Comparison of ENCODE assay signal across 8 cellular contexts in genomic region chr4:183659919-183660318, GRCh38. TPM values are rescaled to one million over a fixed set of nuclear protein-coding genes. Genes with fewer than 3 reads are reported as not detected.
DNase-seq lines count a peak whose midpoint lies in the region; ATAC-seq, FAIRE-seq and TF ChIP-seq lines count a peak whose summit lies in the region.

No MANE protein-coding gene starts in this region.

- no peaks in the 10 kb centered on the region for H3K9me3 Mint-ChIP-seq in activated naive CD4-positive, alpha-beta T cell treated with anti-CD3 and anti-CD28 coated beads for 36 hours
- no peaks in the 10 kb centered on the region for H3K9me3 Mint-ChIP-seq in activated T-helper 17 cell treated with anti-CD3 and anti-CD28 coated beads, Interleukin-2, amount 50 U/mL, for 72 hours

- peak overlapping the region; percentile 88 for H3K4me2 ChIP-seq in keratinocyte (ENCODE audit: control insufficient read depth, extremely low read depth, insufficient read depth, low read depth, low read length)

- H3K36me3 Mint-ChIP-seq in activated naive CD4-positive, alpha-beta T cell treated with anti-CD3 and anti-CD28 coated beads for 36 hours (ENCODE audit: low read depth), result peaks cover 5% of the 10 kb centered on the region
- H3K36me3 Mint-ChIP-seq in activated T-helper 17 cell treated with anti-CD3 and anti-CD28 coated beads, Interleukin-2, amount 50 U/mL, for 72 hours (ENCODE audit: low read depth), result peaks cover 31% of the 10 kb centered on the region

- TF ChIP-seq CTCF in keratinocyte (optimal IDR thresholded peaks at IDR 0.05 in 1 of 3, IDR thresholded peaks at IDR 0.05 in 1 of 3, conservative IDR thresholded peaks at IDR 0.05 in 1 of 3; ENCODE audit: extremely low read depth in 1 of 3, insufficient read depth in 2 of 3, low read length in 3 of 3), result no peak

- intact Hi-C loops in activated naive CD4-positive, alpha-beta T cell treated with anti-CD3 and anti-CD28 coated beads for 36 hours (cut with micrococcal nuclease), result loop anchor here (1.0 to 10.0 kb wide), 8 partner anchors 23 to 1735 kb away; partner anchors contain the start of genes ACSL1, CASP3, CDKN2AIP and DCTD

- dilution Hi-C loops in keratinocyte (cut with MboI; ENCODE audit: extremely low pct_ligation_motif_present, low sequenced_read_pairs), result no loop called here

- no peaks in the 10 kb centered on the region for H3K36me3 ChIP-seq in keratinocyte (ENCODE audit: control insufficient read depth in 2 of 2, extremely low read depth in 1 of 2, insufficient read depth in 2 of 2, low read length in 2 of 2)

- no peaks in the 10 kb centered on the region for H3K27me3 Mint-ChIP-seq in activated naive CD4-positive, alpha-beta T cell treated with anti-CD3 and anti-CD28 coated beads for 36 hours (ENCODE audit: low read depth)
- H3K27me3 Mint-ChIP-seq in activated T-helper 17 cell treated with anti-CD3 and anti-CD28 coated beads, Interleukin-2, amount 50 U/mL, for 72 hours, result no peaks in the 10 kb centered on the region

- no peaks in the 10 kb centered on the region for H3K9me3 ChIP-seq in keratinocyte (ENCODE audit: control insufficient read depth, low read depth, low read length)

- no peak overlapping the region for H2AFZ ChIP-seq in keratinocyte (ENCODE audit: control insufficient read depth, low read length)

- ATAC-seq in activated T-helper 17 cell treated with anti-CD3 and anti-CD28 coated beads, Interleukin-2, amount 50 U/mL, for 72 hours (replicated peaks), result no peak

- H3K9me1 ChIP-seq in keratinocyte (ENCODE audit: control insufficient read depth, extremely low read depth, insufficient read depth, low read length), result no peaks in the 10 kb centered on the region

- CTCF ChIA-PET in activated naive CD4-positive, alpha-beta T cell treated with anti-CD3 and anti-CD28 coated beads for 36 hours (lab: Charles Lee), result interaction anchor here (0.5 to 1.3 kb wide), 3 partner anchors 156 to 757 kb away, joined by 3 to 4 read pairs (median 4); no protein-coding TSS in a partner anchor

- FAIRE-seq in keratinocyte (lab: Jason Lieb, UNC), result peak; percentile 23

- H3K4me3 Mint-ChIP-seq in activated naive CD4-positive, alpha-beta T cell treated with anti-CD3 and anti-CD28 coated beads for 36 hours, result peak overlapping the region; percentile 96
- H3K4me3 Mint-ChIP-seq in activated T-helper 17 cell treated with anti-CD3 and anti-CD28 coated beads, Interleukin-2, amount 50 U/mL, for 72 hours, result peak overlapping the region; percentile 84

- H3K79me2 ChIP-seq in keratinocyte (ENCODE audit: control insufficient read depth, insufficient read depth, low read length), result peaks cover 41% of the 10 kb centered on the region

- H3K9ac ChIP-seq in keratinocyte (ENCODE audit: control insufficient read depth, extremely low read depth, insufficient read depth, low read length), result peak overlapping the region; percentile 92

- H3K27me3 ChIP-seq in keratinocyte (ENCODE audit: control insufficient read depth, extremely low read depth, insufficient read depth, low read length), result no peaks in the 10 kb centered on the region

- H4K20me1 ChIP-seq in keratinocyte (ENCODE audit: control insufficient read depth, extremely low read depth, insufficient read depth, low read length), result no peaks in the 10 kb centered on the region

- H3K4me1 Mint-ChIP-seq in activated naive CD4-positive, alpha-beta T cell treated with anti-CD3 and anti-CD28 coated beads for 36 hours (ENCODE audit: low read depth), result peaks cover 32% of the 10 kb centered on the region
- peaks cover 27% of the 10 kb centered on the region for H3K4me1 Mint-ChIP-seq in activated T-helper 17 cell treated with anti-CD3 and anti-CD28 coated beads, Interleukin-2, amount 50 U/mL, for 72 hours

- peak overlapping the region; percentile 47 for H3K27ac Mint-ChIP-seq in activated naive CD4-positive, alpha-beta T cell treated with anti-CD3 and anti-CD28 coated beads for 36 hours
- H3K27ac Mint-ChIP-seq in activated T-helper 17 cell treated with anti-CD3 and anti-CD28 coated beads, Interleukin-2, amount 50 U/mL, for 72 hours, result peak overlapping the region; percentile 79

- H3K27ac ChIP-seq in keratinocyte (ENCODE audit: control insufficient read depth, insufficient read depth, low read length) (peak overlapping the region; percentile 94), temporal lobe (ENCODE audit: low read depth, low read length) (peak overlapping the region; percentile 65)

- peak overlapping the region; percentile 68 to 97 (median 75) for H3K4me3 ChIP-seq in keratinocyte (ENCODE audit: control insufficient read depth in 2 of 3, extremely low read depth in 1 of 3, insufficient read depth in 2 of 3, low read depth in 1 of 3, low read length in 3 of 3)

- peaks cover 3% of the 10 kb centered on the region for H3K4me1 ChIP-seq in keratinocyte (ENCODE audit: control insufficient read depth, extremely low read depth, insufficient read depth, low read length)

- no peak for DNase-seq in activated naive CD4-positive, alpha-beta T cell treated with anti-CD3 and anti-CD28 coated beads for 36 hours
- no peak for DNase-seq in activated naive CD4-positive, alpha-beta T cell treated with Interleukin-2 at 50 U/mL for 16 hours
- DNase-seq in keratinocyte (ENCODE audit: low read depth, low spot score), result no peak
- DNase-seq in NCI-H1694 treated with DMSO at 0.1 percent for 48 hours (lab: John Stamatoyannopoulos, UW), result no peak
- no peak for DNase-seq in stimulated activated CD4-positive, alpha-beta T cell treated with anti-CD3 and anti-CD28 coated beads, Interleukin-4, amount 100 ng/mL, for 4 hours
- DNase-seq in GM19238 (ENCODE audit: insufficient read length, low spot score), result no peak

RNA-seq across cellular contexts. Expression of gene TRAPPC11, which starts 0.8 kb away (rescaled TPM):
- 10 to 100 TPM; 25.0 to 32.6 TPM for total RNA-seq in activated naive CD4-positive, alpha-beta T cell treated with anti-CD3 and anti-CD28 coated beads for 36 hours
- 10 to 100 TPM; 22.0 to 25.6 TPM for total RNA-seq in activated T-helper 17 cell treated with anti-CD3 and anti-CD28 coated beads, Interleukin-2, amount 50 U/mL, for 72 hours
- polyA plus RNA-seq in keratinocyte, result 30.8 to 42.5 TPM (median 33.2 TPM) in 3 replicates
- 13.9 TPM for polyA plus RNA-seq in keratinocyte (2011; ENCODE audit: low read depth)
- 21.0 and 39.7 TPM in 2 replicates for polyA plus RNA-seq in keratinocyte (2011; cell fraction: cytosol; rRNA removed)
- 53.1 and 58.7 TPM in 2 replicates for polyA plus RNA-seq in keratinocyte (2011; cell fraction: nucleus; rRNA removed)
- polyA plus RNA-seq in keratinocyte (2012; ENCODE audit: low replicate concordance), result 12.4 and 13.8 TPM in 2 replicates
- 9.2 to 45.6 TPM (median 45.0 TPM) in 3 replicates for polyA minus RNA-seq in keratinocyte
- polyA minus RNA-seq in keratinocyte (2011; cell fraction: cytosol; rRNA and poly(A)+ RNA removed), result 16.9 TPM
- 26.9 and 53.3 TPM in 2 replicates for polyA minus RNA-seq in keratinocyte (2011; cell fraction: nucleus; rRNA and poly(A)+ RNA removed)
- 72.5 TPM for total RNA-seq in temporal lobe

RNA-seq across cellular contexts. Expression of gene RWDD4, which starts 0.9 kb away (rescaled TPM):
- total RNA-seq in activated naive CD4-positive, alpha-beta T cell treated with anti-CD3 and anti-CD28 coated beads for 36 hours, result 10 to 100 TPM; 17.8 to 20.8 TPM
- total RNA-seq in activated T-helper 17 cell treated with anti-CD3 and anti-CD28 coated beads, Interleukin-2, amount 50 U/mL, for 72 hours, result 10 to 100 TPM in 1 of 2 donors, 1 to 10 TPM in 1; 8.8 to 16.7 TPM
- polyA plus RNA-seq in keratinocyte, result 12.1 to 25.5 TPM (median 17.4 TPM) in 3 replicates
- polyA plus RNA-seq in keratinocyte (2011; ENCODE audit: low read depth), result 18.1 TPM
- polyA plus RNA-seq in keratinocyte (2011; cell fraction: cytosol; rRNA removed), result 15.0 and 21.0 TPM in 2 replicates
- polyA plus RNA-seq in keratinocyte (2011; cell fraction: nucleus; rRNA removed), result 9.5 TPM in 2 replicates
- 16.7 and 17.4 TPM in 2 replicates for polyA plus RNA-seq in keratinocyte (2012; ENCODE audit: low replicate concordance)
- polyA minus RNA-seq in keratinocyte, result 0.95 to 6.6 TPM (median 2.9 TPM) in 3 replicates
- polyA minus RNA-seq in keratinocyte (2011; cell fraction: cytosol; rRNA and poly(A)+ RNA removed), result 14.2 TPM
- polyA minus RNA-seq in keratinocyte (2011; cell fraction: nucleus; rRNA and poly(A)+ RNA removed), result 2.5 and 3.3 TPM in 2 replicates
- 12.8 TPM for total RNA-seq in temporal lobe
